1 cellular context compared by ENCODE assay signal in the genomic region with DNA sequence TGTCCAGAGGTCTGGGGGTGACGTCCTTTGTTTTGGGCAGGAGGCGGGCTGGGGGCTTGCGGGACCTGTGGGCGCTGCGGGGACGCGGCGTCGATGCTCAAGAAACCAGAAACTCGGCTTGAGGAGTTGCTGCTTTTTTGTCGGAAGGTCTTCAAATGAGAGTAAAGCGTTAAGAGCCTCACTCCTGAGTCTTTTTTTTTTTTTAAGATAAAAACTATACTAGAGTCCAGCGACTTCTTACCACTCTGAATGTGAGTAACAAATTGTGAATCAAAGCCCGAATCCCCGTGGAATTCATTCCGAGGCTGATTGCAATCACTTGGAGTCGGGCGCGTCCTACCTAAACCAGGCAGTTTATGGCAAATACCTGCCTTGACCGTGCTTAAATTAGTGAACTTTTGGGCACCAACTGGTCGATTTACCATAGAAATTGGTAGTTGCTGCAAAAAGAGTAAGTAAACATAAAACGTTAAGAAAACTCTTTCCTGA.
TF ChIP-seq lines count a peak whose summit lies in the region.

No MANE protein-coding gene starts in this region.

TF ChIP-seq in HEK293, 187 proteins besides CTCF, POLR2A, EP300 and RAD21 (continued from another document):
- TF ChIP-seq PATZ1 (tag by site-specific recombination; IDR thresholded peaks at IDR 0.05), result no peak; the same call in 1 of the 2 replicates
- TF ChIP-seq GLIS1 (tag by site-specific recombination; IDR thresholded peaks at IDR 0.05), result 0 out of 2 replicates have a peak, but pooled peaks have one; percentile 25
- 0 out of 2 replicates have a peak, but pooled peaks have one; percentile 5 for TF ChIP-seq ZBTB8A (tag by site-specific recombination; IDR thresholded peaks at IDR 0.05)
- peak; percentile 2; the same call in 1 of the 2 replicates for TF ChIP-seq BCL11B (tag by site-specific recombination; IDR thresholded peaks at IDR 0.05; ENCODE audit: low read depth)
